In the genomic region with DNA sequence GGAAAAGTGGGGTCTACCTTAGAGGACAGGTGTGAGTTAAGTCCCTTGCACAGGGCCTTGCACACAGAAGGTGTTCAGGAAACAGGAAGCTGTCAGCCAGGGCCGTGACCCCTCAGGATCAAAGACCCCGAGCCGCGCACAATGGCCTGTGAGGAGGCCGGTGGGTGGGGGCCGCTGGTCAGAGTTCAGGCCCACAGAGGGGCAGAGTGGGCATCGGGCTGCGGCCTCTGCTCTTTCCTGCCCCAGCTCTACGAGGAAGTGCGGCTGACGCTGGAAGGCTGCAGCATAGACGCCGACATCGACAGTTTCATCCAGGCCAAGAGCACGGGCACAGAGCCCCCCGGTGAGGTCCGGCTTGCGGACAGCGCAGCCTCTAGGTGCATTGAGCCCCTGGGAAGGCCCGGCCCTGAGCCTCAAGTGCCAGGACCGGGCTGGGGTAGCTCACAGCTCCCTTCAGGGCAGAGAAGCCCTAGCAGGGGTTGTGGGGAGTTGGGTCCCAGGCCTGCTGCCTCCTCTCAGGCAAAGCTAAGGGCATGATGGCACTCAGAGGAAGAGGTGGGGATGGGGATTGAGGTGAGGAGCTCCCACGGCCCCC, we compare ENCODE assay signal across 1 cellular context.
TF ChIP-seq lines count a peak whose summit lies in the region.

No MANE protein-coding gene starts in this region.

TF ChIP-seq in HepG2, 621 proteins besides CTCF, POLR2A, EP300 and RAD21 (continued from another document and continues in another):
- TF ChIP-seq ZBTB40 (IDR thresholded peaks at IDR 0.05) (no peak), ZBTB40 (CRISPR knock-in tag; IDR thresholded peaks at IDR 0.05) (peak; percentile 82), ATAD3A (CRISPR knock-in tag; IDR thresholded peaks at IDR 0.05) (no peak), ZBTB34 (CRISPR knock-in tag; IDR thresholded peaks at IDR 0.05) (0 out of 2 replicates have a peak, but pooled peaks have one; percentile 52), ARNT2 (CRISPR knock-in tag; IDR thresholded peaks at IDR 0.05; ENCODE audit: low read depth) (peak; percentile 77; the same call in 1 of the 2 replicates), PHF8 (CRISPR knock-in tag; IDR thresholded peaks at IDR 0.05) (peak; percentile 61; the same call in 1 of the 2 replicates), ZMYM4 (CRISPR knock-in tag; IDR thresholded peaks at IDR 0.05) (peak; percentile 61), ZNF691 (CRISPR knock-in tag; IDR thresholded peaks at IDR 0.05; ENCODE audit: borderline replicate concordance, low read depth) (0 out of 2 replicates have a peak, but pooled peaks have one; percentile 26), ARID2 (CRISPR knock-in tag; IDR thresholded peaks at IDR 0.05; ENCODE audit: borderline replicate concordance) (peak; percentile 83), ZBTB7B (CRISPR knock-in tag; IDR thresholded peaks at IDR 0.05) (peak; percentile 97), MYC (CRISPR knock-in tag; IDR thresholded peaks at IDR 0.05; ENCODE audit: borderline replicate concordance) (peak; percentile 30; the same call in 1 of the 2 replicates), ZNF296 (CRISPR knock-in tag; conservative IDR thresholded peaks at IDR 0.05) (peak; percentile 89; the same call in 1 of the 2 replicates), SYNCRIP (IDR thresholded peaks at IDR 0.05; ENCODE audit: insufficient read depth, low read depth, low read length) (no peak), ZNF775 (CRISPR knock-in tag; IDR thresholded peaks at IDR 0.05; ENCODE audit: borderline replicate concordance) (no peak), TBL1XR1 (IDR thresholded peaks at IDR 0.05; ENCODE audit: borderline replicate concordance, low read length, partially characterized antibody) (no peak), ZSCAN12 (CRISPR knock-in tag; IDR thresholded peaks at IDR 0.05) (no peak), IRF2 (CRISPR knock-in tag; IDR thresholded peaks at IDR 0.05) (peak; percentile 44; the same call in 1 of the 2 replicates), NR2C2 (CRISPR knock-in tag; IDR thresholded peaks at IDR 0.05; ENCODE audit: borderline replicate concordance) (peak; percentile 95), ZNF580 (CRISPR knock-in tag; IDR thresholded peaks at IDR 0.05; ENCODE audit: borderline replicate concordance, low read depth) (peak; percentile 39; the same call in 1 of the 2 replicates), CBFB (CRISPR knock-in tag; IDR thresholded peaks at IDR 0.05) (0 out of 2 replicates have a peak, but pooled peaks have one; percentile 34), SIN3B (IDR thresholded peaks at IDR 0.05; ENCODE audit: low read length) (no peak; the same call in 1 of the 2 replicates), ZNF317 (CRISPR knock-in tag; IDR thresholded peaks at IDR 0.05) (0 out of 2 replicates have a peak, but pooled peaks have one; percentile 30), CSRNP1 (CRISPR knock-in tag; IDR thresholded peaks at IDR 0.05) (peak; percentile 53; the same call in 1 of the 2 replicates), PAXIP1 (CRISPR knock-in tag; conservative IDR thresholded peaks at IDR 0.05) (peak; percentile 92), ZNF383 (CRISPR knock-in tag; IDR thresholded peaks at IDR 0.05; ENCODE audit: borderline replicate concordance) (no peak), HIVEP1 (CRISPR knock-in tag; IDR thresholded peaks at IDR 0.05) (no peak)
- TF ChIP-seq, protein P1, sequence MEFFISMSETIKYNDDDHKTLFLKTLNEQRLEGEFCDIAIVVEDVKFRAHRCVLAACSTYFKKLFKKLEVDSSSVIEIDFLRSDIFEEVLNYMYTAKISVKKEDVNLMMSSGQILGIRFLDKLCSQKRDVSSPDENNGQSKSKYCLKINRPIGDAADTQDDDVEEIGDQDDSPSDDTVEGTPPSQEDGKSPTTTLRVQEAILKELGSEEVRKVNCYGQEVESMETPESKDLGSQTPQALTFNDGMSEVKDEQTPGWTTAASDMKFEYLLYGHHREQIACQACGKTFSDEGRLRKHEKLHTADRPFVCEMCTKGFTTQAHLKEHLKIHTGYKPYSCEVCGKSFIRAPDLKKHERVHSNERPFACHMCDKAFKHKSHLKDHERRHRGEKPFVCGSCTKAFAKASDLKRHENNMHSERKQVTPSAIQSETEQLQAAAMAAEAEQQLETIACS (CRISPR knock-in tag; IDR thresholded peaks at IDR 0.05) = no peak
- TF ChIP-seq, protein P2, sequence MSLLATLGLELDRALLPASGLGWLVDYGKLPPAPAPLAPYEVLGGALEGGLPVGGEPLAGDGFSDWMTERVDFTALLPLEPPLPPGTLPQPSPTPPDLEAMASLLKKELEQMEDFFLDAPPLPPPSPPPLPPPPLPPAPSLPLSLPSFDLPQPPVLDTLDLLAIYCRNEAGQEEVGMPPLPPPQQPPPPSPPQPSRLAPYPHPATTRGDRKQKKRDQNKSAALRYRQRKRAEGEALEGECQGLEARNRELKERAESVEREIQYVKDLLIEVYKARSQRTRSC (CRISPR knock-in tag; IDR thresholded peaks at IDR 0.05; ENCODE audit: low read depth) = no peak
- TF ChIP-seq, protein P3, sequence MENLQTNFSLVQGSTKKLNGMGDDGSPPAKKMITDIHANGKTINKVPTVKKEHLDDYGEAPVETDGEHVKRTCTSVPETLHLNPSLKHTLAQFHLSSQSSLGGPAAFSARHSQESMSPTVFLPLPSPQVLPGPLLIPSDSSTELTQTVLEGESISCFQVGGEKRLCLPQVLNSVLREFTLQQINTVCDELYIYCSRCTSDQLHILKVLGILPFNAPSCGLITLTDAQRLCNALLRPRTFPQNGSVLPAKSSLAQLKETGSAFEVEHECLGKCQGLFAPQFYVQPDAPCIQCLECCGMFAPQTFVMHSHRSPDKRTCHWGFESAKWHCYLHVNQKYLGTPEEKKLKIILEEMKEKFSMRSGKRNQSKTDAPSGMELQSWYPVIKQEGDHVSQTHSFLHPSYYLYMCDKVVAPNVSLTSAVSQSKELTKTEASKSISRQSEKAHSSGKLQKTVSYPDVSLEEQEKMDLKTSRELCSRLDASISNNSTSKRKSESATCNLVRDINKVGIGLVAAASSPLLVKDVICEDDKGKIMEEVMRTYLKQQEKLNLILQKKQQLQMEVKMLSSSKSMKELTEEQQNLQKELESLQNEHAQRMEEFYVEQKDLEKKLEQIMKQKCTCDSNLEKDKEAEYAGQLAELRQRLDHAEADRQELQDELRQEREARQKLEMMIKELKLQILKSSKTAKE (CRISPR knock-in tag; IDR thresholded peaks at IDR 0.05; ENCODE audit: borderline replicate concordance) = no peak
